10 cellular contexts compared by ENCODE assay signal in the genomic region with DNA sequence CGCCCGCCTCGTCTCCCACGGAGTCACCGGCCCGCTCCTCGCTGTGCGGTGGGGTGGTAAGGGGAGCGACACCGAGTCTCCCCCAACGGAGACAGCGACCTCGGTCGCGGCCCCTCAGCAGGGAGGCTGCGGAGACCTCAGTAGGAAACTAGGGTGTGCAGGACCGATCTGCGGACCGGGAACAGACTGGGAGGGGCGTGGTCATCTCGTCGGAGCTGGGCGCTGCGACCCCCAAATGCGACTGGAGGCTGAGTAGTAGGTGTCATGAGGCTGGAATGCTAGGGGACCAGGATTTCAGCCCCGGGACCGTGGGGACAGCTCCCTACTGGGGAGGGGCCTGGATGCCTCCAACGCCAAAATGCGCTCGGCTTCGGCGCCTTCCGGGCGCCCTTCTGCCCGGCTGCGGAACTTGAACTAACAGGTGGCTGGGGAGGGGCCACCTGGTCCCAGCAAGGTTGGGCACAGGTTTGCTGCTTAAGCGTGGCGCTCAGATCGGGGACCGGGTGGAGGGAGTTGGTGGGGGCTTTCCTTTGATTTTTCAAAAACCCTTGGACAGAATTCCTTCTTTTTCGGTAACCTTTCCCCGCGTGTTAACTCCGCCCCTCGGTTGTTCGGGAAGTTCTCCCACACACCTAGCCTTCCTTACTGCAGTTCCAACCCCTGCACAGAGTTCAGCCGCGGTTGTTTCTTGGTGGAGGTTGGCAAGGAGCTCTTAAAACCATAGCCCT. TPM values are rescaled to one million over a fixed set of nuclear protein-coding genes. Genes with fewer than 3 reads are reported as not detected.
DNase-seq lines count a peak whose midpoint lies in the region; ATAC-seq and TF ChIP-seq lines count a peak whose summit lies in the region.
"Had no signal": no experiment of that assay in that cellular context is flagged by ENCODE, and none has a peak within 500 bp of the region (broad histone marks: within the 10 kb centered on the region; RNA-seq: fewer than 3 reads in every experiment).

No MANE protein-coding gene starts in this region.

- H3K4me1 ChIP-seq in body of pancreas (peaks cover 15% of the 10 kb centered on the region), lower lobe of right lung (peaks cover 9% of the 10 kb centered on the region), upper lobe of left lung (peaks cover 12 to 25% (median 15%) of the 10 kb centered on the region in 4 donors)

- H3K27ac ChIP-seq in body of pancreas (no peak overlapping the region), lower lobe of right lung (no peak overlapping the region), upper lobe of left lung (no peak overlapping the region)

- no peak overlapping the region for H3K27ac Mint-ChIP-seq in activated naive CD4-positive, alpha-beta T cell treated with anti-CD3 and anti-CD28 coated beads for 36 hours

- intact Hi-C loops in activated naive CD4-positive, alpha-beta T cell treated with anti-CD3 and anti-CD28 coated beads for 36 hours (cut with micrococcal nuclease), result no loop called here
- intact Hi-C loops in body of pancreas (cut with DNase I) (no loop called here), lower lobe of right lung (cut with DNase I) (no loop called here)

- H3K4me1 Mint-ChIP-seq in activated naive CD4-positive, alpha-beta T cell treated with anti-CD3 and anti-CD28 coated beads for 36 hours (ENCODE audit: low read depth), result peaks cover 11% of the 10 kb centered on the region

- H3K27me3 ChIP-seq in body of pancreas (no peaks in the 10 kb centered on the region), lower lobe of right lung (ENCODE audit: low read depth) (peaks cover 58% of the 10 kb centered on the region), upper lobe of left lung (peaks cover 0 to 27% (median 18%) of the 10 kb centered on the region in 4 donors)

- peaks cover 69% of the 10 kb centered on the region for H3K27me3 Mint-ChIP-seq in activated naive CD4-positive, alpha-beta T cell treated with anti-CD3 and anti-CD28 coated beads for 36 hours (ENCODE audit: low read depth)

- no peaks in the 10 kb centered on the region for H3K9me3 Mint-ChIP-seq in activated naive CD4-positive, alpha-beta T cell treated with anti-CD3 and anti-CD28 coated beads for 36 hours

- TF ChIP-seq POLR2A in body of pancreas (IDR thresholded peaks at IDR 0.05) (no peak), upper lobe of left lung (IDR thresholded peaks at IDR 0.05) (no peak)

- CTCF ChIA-PET in activated naive CD4-positive, alpha-beta T cell treated with anti-CD3 and anti-CD28 coated beads for 36 hours (lab: Charles Lee), result no interaction called here

- ATAC-seq in body of pancreas (peak; percentile 22), lower lobe of right lung (peak; percentile 33 to 63), upper lobe of left lung (ENCODE audit: low FRiP score in 2 of 2) (no peak)

- H3K9me3 ChIP-seq in body of pancreas, result no peaks in the 10 kb centered on the region
- no peaks in the 10 kb centered on the region for H3K9me3 ChIP-seq in lower lobe of right lung
- H3K9me3 ChIP-seq in upper lobe of left lung, result no peaks in the 10 kb centered on the region

- DNase-seq in activated naive CD4-positive, alpha-beta T cell treated with anti-CD3 and anti-CD28 coated beads for 36 hours, result peak; percentile 12
- DNase-seq in activated naive CD4-positive, alpha-beta T cell treated with anti-CD3 and anti-CD28 coated beads, Interleukin-2, amount 50 U/mL, for 16 hours, result no peak
- peak in 1 of 4 donors; percentile 20 for DNase-seq in body of pancreas
- no peak for DNase-seq in lower lobe of right lung
- no peak for DNase-seq in upper lobe of left lung
- DNase-seq in AG08396 (ENCODE audit: low spot score), result no peak
- no peak for DNase-seq in HUDEP-2 (lab: John Stamatoyannopoulos, UW; ENCODE audit: unreplicated experiment in 76 of 76)
- DNase-seq in SKM-1 (lab: John Stamatoyannopoulos, UW; ENCODE audit: unreplicated experiment), result no peak
- DNase-seq: dermis blood vessel endothelial cell, Kasumi-1 had no signal

- no peak for TF ChIP-seq EP300 in upper lobe of left lung (IDR thresholded peaks at IDR 0.05)

- WGBS in body of pancreas, 2 donors, result 3 to 6% methylated on average over 12 to 48 of the region's 48 CpGs
- 3 to 13% methylated on average over 16 to 37 of the region's 48 CpGs for WGBS in upper lobe of left lung, 2 donors

- H3K4me3 ChIP-seq in body of pancreas (peak overlapping the region in 1 of 2 donors; percentile 39), lower lobe of right lung (peak overlapping the region; percentile 50), upper lobe of left lung (peak overlapping the region in 3 of 4 donors; percentile 46 to 55 (median 49))

- H3K4me3 Mint-ChIP-seq in activated naive CD4-positive, alpha-beta T cell treated with anti-CD3 and anti-CD28 coated beads for 36 hours, result peak overlapping the region; percentile 38

- H3K36me3 Mint-ChIP-seq in activated naive CD4-positive, alpha-beta T cell treated with anti-CD3 and anti-CD28 coated beads for 36 hours (ENCODE audit: low read depth), result no peaks in the 10 kb centered on the region

- no peaks in the 10 kb centered on the region for H3K36me3 ChIP-seq in body of pancreas (replicated peaks in 1 of 2; ENCODE audit: insufficient read depth in 1 of 2, low read depth in 2 of 2)
- H3K36me3 ChIP-seq in lower lobe of right lung, result no peaks in the 10 kb centered on the region
- no peaks in the 10 kb centered on the region for H3K36me3 ChIP-seq in upper lobe of left lung

- TF ChIP-seq CTCF in body of pancreas (IDR thresholded peaks at IDR 0.05) (no peak), lower lobe of right lung (IDR thresholded peaks at IDR 0.05) (no peak), upper lobe of left lung (IDR thresholded peaks at IDR 0.05) (no peak)

RNA-seq across cellular contexts. Expression of a gene that starts 1.5 kb away (rescaled TPM):
- total RNA-seq in activated naive CD4-positive, alpha-beta T cell treated with anti-CD3 and anti-CD28 coated beads for 36 hours, result not detected
- total RNA-seq in body of pancreas (under 1 TPM in 1 of 2 donors, not detected in 1; 0.26 TPM), lower lobe of right lung (5.1 TPM), upper lobe of left lung (10 to 100 TPM in 2 of 6 donors, 1 to 10 TPM in 4; 2.1 to 27.8 (median 8.0) TPM)
- total RNA-seq: dermis blood vessel endothelial cell had no signal

Comparison
In these comparisons a context has a peak if more than half of its experiments do, and no peak if none do; other contexts are left out.
1. ATAC-seq: peak in body of pancreas (single experiment) and lower lobe of right lung (2 of 2); none in upper lobe of left lung (0 of 2).